Comparison of ENCODE assay signal across 9 cellular contexts in genomic region chr1:77412069-77412793, GRCh38.
DNase-seq lines count a peak whose midpoint lies in the region; ATAC-seq, FAIRE-seq and TF ChIP-seq lines count a peak whose summit lies in the region.
"Had no signal": no experiment of that assay in that cellular context is flagged by ENCODE, and none has a peak within 500 bp of the region (broad histone marks: within the 10 kb centered on the region; RNA-seq: fewer than 3 reads in every experiment).

No MANE protein-coding gene starts in this region.

- H3K27ac ChIP-seq in A549: peak overlapping the region; percentile 63 to 82
- H3K27ac ChIP-seq: upper lobe of left lung had no signal

- no peaks in the 10 kb centered on the region for H3K9me3 ChIP-seq in A549
- H3K9me3 ChIP-seq: upper lobe of left lung had no signal

- DNase-seq in A549 (ENCODE audit: low read depth in 1 of 2, low spot score in 1 of 2) (peak; percentile 21 to 52), HEK293T (ENCODE audit: extremely low spot score) (no peak), RPMI7951 (ENCODE audit: low read depth) (peak; percentile 54), fibroblast of villous mesenchyme (ENCODE audit: low read depth) (peak; percentile 69), NCI-H1694 treated with DMSO at 0.1 percent for 48 hours (lab: John Stamatoyannopoulos, UW) (no peak)
- DNase-seq in stimulated activated CD4-positive, alpha-beta T cell treated with anti-CD3 and anti-CD28 coated beads, Interleukin-2, amount 100 ng/mL, for 48 hours: no peak
- DNase-seq: upper lobe of left lung had no signal

- no peak for TF ChIP-seq EP300 in A549 (IDR thresholded peaks at IDR 0.05)

- CTCF ChIA-PET in A549 (lab: Yijun Ruan, JAX) (interaction anchor here (1.2 kb wide), 1 partner anchor 9 kb away, joined by 4 read pairs; no protein-coding TSS in a partner anchor), HEK293T (lab: Yijun Ruan, JAX) (interaction anchor here (0.7 kb wide), 1 partner anchor 277 kb away, joined by 3 read pairs; no protein-coding TSS in a partner anchor)

- no peak for TF ChIP-seq POLR2A in A549 (IDR thresholded peaks at IDR 0.05; ENCODE audit: low read length)

- TF ChIP-seq CTCF in A549 (IDR thresholded peaks at IDR 0.05) (no peak), fibroblast of villous mesenchyme (IDR thresholded peaks at IDR 0.05; ENCODE audit: insufficient read depth, low read depth, low read length) (no peak)

- H3K4me1 ChIP-seq in A549: peaks cover 22% of the 10 kb centered on the region

- TF ChIP-seq RAD21 in A549 (conservative IDR thresholded peaks at IDR 0.05 in 1 of 2, IDR thresholded peaks at IDR 0.05 in 1 of 2): 0 out of 5 replicates have a peak, but pooled peaks of 1 of the 2 experiments have one; percentile 18

- H3K4me3 ChIP-seq in A549: no peak overlapping the region
- no peak overlapping the region for H3K4me3 ChIP-seq in fibroblast of villous mesenchyme (ENCODE audit: low read depth, low read length)
- H3K4me3 ChIP-seq: upper lobe of left lung had no signal

- POLR2A ChIA-PET in A549 (lab: Yijun Ruan, JAX) (no interaction called here), HEK293T (lab: Yijun Ruan, JAX) (interaction anchor here (1.0 kb wide), 1 partner anchor 9 kb away, joined by 3 read pairs; no protein-coding TSS in a partner anchor)

- peak overlapping the region; percentile 67 for H3K4me2 ChIP-seq in A549

- WGBS in A549 (ENCODE audit: missing lambda C conversion rate): 48% methylated on average over 9 of the region's 9 CpGs

- FAIRE-seq in A549 (lab: Jason Lieb, UNC): no peak

- ATAC-seq in A549 (peak; percentile 91 to 94), HG03045 (IDR thresholded peaks at IDR 0.05; ENCODE audit: unreplicated experiment) (no peak), GM18861 (IDR thresholded peaks at IDR 0.05; ENCODE audit: unreplicated experiment) (no peak)

TF ChIP-seq in A549, 52 proteins besides CTCF, POLR2A, EP300 and RAD21 (continues in another document):
- TF ChIP-seq HMGXB4 (CRISPR knock-in tag; IDR thresholded peaks at IDR 0.05; ENCODE audit: borderline replicate concordance): no peak
- no peak for TF ChIP-seq KDM5A (IDR thresholded peaks at IDR 0.05)
- no peak for TF ChIP-seq CHD4 (IDR thresholded peaks at IDR 0.05; ENCODE audit: borderline replicate concordance)
- no peak for TF ChIP-seq REST (IDR thresholded peaks at IDR 0.05)
- peak in 1 of 2 experiments; percentile 52; a peak in 1 of 4 replicates for TF ChIP-seq CEBPB (IDR thresholded peaks at IDR 0.05)
- TF ChIP-seq, protein P1, sequence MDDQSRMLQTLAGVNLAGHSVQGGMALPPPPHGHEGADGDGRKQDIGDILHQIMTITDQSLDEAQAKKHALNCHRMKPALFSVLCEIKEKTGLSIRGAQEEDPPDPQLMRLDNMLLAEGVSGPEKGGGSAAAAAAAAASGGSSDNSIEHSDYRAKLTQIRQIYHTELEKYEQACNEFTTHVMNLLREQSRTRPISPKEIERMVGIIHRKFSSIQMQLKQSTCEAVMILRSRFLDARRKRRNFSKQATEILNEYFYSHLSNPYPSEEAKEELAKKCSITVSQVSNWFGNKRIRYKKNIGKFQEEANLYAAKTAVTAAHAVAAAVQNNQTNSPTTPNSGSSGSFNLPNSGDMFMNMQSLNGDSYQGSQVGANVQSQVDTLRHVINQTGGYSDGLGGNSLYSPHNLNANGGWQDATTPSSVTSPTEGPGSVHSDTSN (IDR thresholded peaks at IDR 0.05): no peak

TF ChIP-seq in HEK293T, 16 proteins besides CTCF, POLR2A, EP300 and RAD21:
- TF ChIP-seq CTBP1 (IDR thresholded peaks at IDR 0.05; ENCODE audit: borderline replicate concordance) (no peak), L3MBTL2 (conservative IDR thresholded peaks at IDR 0.05) (peak; percentile 72)
TF ChIP-seq in HEK293T: peak in this region for 1.

Comparison
In these comparisons a context has a peak if more than half of its experiments do, and no peak if none do; other contexts are left out.
1. ATAC-seq: peak in A549 (2 of 2); none in HG03045 (single experiment) and GM18861 (single experiment).
2. DNase-seq: peak in A549 (2 of 2), RPMI7951 (single experiment) and fibroblast of villous mesenchyme (single experiment); none in HEK293T (single experiment), stimulated activated CD4-positive, alpha-beta T cell treated with anti-CD3 and anti-CD28 coated beads, Interleukin-2, amount 100 ng/mL, for 48 hours (0 of 2) and NCI-H1694 treated with DMSO at 0.1 percent for 48 hours (single experiment).